In genomic region chr17:75668489-75668888, GRCh38 we compare ENCODE assay signal across 1 cellular context.
TF ChIP-seq lines count a peak whose summit lies in the region.

No MANE protein-coding gene starts in this region.

TF ChIP-seq in H1, 55 proteins besides CTCF, POLR2A, EP300 and RAD21:
- TF ChIP-seq SAP30 (IDR thresholded peaks at IDR 0.05; ENCODE audit: insufficient read depth, insufficient replicate concordance, low read length) = no peak
- no peak for TF ChIP-seq GABPA (IDR thresholded peaks at IDR 0.05; ENCODE audit: borderline replicate concordance, insufficient read depth, low read length)
- no peak for TF ChIP-seq EGR1 (IDR thresholded peaks at IDR 0.05; ENCODE audit: borderline replicate concordance, low read depth, low read length)
- no peak for TF ChIP-seq MAFK (IDR thresholded peaks at IDR 0.05; ENCODE audit: low read depth, low read length)
- TF ChIP-seq CHD1 (IDR thresholded peaks at IDR 0.05; ENCODE audit: low read depth, low read length) = no peak
- TF ChIP-seq CTBP2 (IDR thresholded peaks at IDR 0.05; ENCODE audit: borderline replicate concordance, insufficient read depth, insufficient read length, low read length) = no peak
- no peak for TF ChIP-seq CREB1 (IDR thresholded peaks at IDR 0.05)
- no peak for TF ChIP-seq SP2 (IDR thresholded peaks at IDR 0.05; ENCODE audit: low read length)
- no peak for TF ChIP-seq CHD7 (IDR thresholded peaks at IDR 0.05; ENCODE audit: insufficient replicate concordance, low read length)
- no peak for TF ChIP-seq ASH2L (IDR thresholded peaks at IDR 0.05; ENCODE audit: low read length)
- TF ChIP-seq HDAC2 (IDR thresholded peaks at IDR 0.05; ENCODE audit: borderline replicate concordance in 1 of 2, low read depth in 2 of 2, low read length in 2 of 2) = no peak
- TF ChIP-seq, protein P1, sequence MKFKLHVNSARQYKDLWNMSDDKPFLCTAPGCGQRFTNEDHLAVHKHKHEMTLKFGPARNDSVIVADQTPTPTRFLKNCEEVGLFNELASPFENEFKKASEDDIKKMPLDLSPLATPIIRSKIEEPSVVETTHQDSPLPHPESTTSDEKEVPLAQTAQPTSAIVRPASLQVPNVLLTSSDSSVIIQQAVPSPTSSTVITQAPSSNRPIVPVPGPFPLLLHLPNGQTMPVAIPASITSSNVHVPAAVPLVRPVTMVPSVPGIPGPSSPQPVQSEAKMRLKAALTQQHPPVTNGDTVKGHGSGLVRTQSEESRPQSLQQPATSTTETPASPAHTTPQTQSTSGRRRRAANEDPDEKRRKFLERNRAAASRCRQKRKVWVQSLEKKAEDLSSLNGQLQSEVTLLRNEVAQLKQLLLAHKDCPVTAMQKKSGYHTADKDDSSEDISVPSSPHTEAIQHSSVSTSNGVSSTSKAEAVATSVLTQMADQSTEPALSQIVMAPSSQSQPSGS (IDR thresholded peaks at IDR 0.05; ENCODE audit: low read length) = no peak
- TF ChIP-seq JUN (IDR thresholded peaks at IDR 0.05; ENCODE audit: low read depth, low read length) = no peak
- no peak for TF ChIP-seq TCF12 (IDR thresholded peaks at IDR 0.05; ENCODE audit: low read depth, low read length)
